13 cellular contexts compared by ENCODE assay signal in genomic region chr12:90618606-90619005, GRCh38.
"Had no signal": no experiment of that assay in that cellular context is flagged by ENCODE, and none has a peak within 500 bp of the region (broad histone marks: within the 10 kb centered on the region; RNA-seq: fewer than 3 reads in every experiment).

No MANE protein-coding gene starts in this region.

- H3K36me3 ChIP-seq: breast epithelium, right lobe of liver had no signal

- H3K4me1 ChIP-seq: breast epithelium, right lobe of liver had no signal

- H3K9me3 ChIP-seq: breast epithelium, right lobe of liver had no signal

- H3K4me3 ChIP-seq: breast epithelium, right lobe of liver had no signal

- DNase-seq: activated CD4-positive, alpha-beta T cell treated with anti-CD3 and anti-CD28 coated beads, Interleukin-2, amount 50 U/mL, for 48 hours; activated CD4-positive, CD25-positive, alpha-beta regulatory T cell treated with anti-CD3 and anti-CD28 coated beads, Interleukin-2, amount 50 U/mL, for 72 hours; activated gamma-delta T cell; activated T-cell treated with anti-CD3 and anti-CD28 coated beads, Interleukin-2, amount 50 U/mL, for 48 hours; anterior cingulate cortex; glutamatergic neuron; mammary epithelial cell; natural killer cell; right lobe of liver; stimulated activated CD4-positive, alpha-beta T cell treated with anti-CD3 and anti-CD28 coated beads, Interleukin-2, amount 100 ng/mL, for 24 hours; stimulated activated naive CD4-positive, alpha-beta T cell; substantia nigra had no signal

- H3K27ac ChIP-seq: breast epithelium, right lobe of liver had no signal

- H3K27me3 ChIP-seq: breast epithelium, right lobe of liver had no signal
